In the genomic region with DNA sequence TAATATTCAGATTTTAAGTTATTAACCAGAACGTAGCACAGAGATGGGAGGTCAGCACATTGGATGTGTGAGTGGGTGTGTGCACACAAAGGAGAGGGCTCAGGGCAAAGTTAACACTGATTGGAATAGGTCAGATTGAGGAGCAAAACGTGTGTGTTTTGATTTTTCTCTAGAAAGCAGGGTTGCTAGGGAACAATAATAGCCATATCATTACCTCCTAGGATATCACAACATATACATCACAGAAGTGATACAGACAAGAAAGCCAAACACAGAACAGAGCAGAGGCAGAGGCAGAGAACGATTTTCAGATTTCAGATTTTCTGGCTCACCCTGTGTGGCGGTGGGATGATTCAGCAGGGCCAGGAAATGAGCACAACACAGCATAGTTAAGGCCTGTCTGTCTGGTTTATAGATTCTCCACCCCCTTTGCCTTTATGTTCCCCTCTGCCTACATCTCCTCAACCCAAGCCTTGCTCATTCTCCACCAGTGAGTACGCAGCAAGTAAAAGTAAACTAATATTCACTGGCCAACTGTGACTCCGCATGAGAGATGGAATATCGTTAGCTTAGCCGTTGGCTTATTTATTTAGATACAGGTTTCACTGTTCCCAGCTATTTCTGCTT, we compare ENCODE assay signal across 9 cellular contexts.
DNase-seq lines count a peak whose midpoint lies in the region; ATAC-seq and TF ChIP-seq lines count a peak whose summit lies in the region.
"Had no signal": no experiment of that assay in that cellular context is flagged by ENCODE, and none has a peak within 500 bp of the region (broad histone marks: within the 10 kb centered on the region; RNA-seq: fewer than 3 reads in every experiment).

No MANE protein-coding gene starts in this region.

- CTCF ChIA-PET in RWPE1 (lab: Yijun Ruan, JAX): interaction anchor here (1.0 kb wide), 1 partner anchor 64 kb away, joined by 3 read pairs; no protein-coding TSS in a partner anchor

- no peak overlapping the region for H3K4me3 Mint-ChIP-seq in stimulated activated effector memory CD8-positive, alpha-beta T cell treated with anti-CD3 and anti-CD28 coated beads, Interleukin-12 subunit alpha, Interleukin-12 subunit beta, amount 100 ng/mL, for 72 hours

- TF ChIP-seq CTCF in RWPE1 (conservative IDR thresholded peaks at IDR 0.05; ENCODE audit: low read depth): no peak

- no peaks in the 10 kb centered on the region for H3K9me3 Mint-ChIP-seq in stimulated activated effector memory CD8-positive, alpha-beta T cell treated with anti-CD3 and anti-CD28 coated beads, Interleukin-12 subunit alpha, Interleukin-12 subunit beta, amount 100 ng/mL, for 72 hours

- peaks cover 20% of the 10 kb centered on the region for H3K4me1 Mint-ChIP-seq in stimulated activated effector memory CD8-positive, alpha-beta T cell treated with anti-CD3 and anti-CD28 coated beads, Interleukin-12 subunit alpha, Interleukin-12 subunit beta, amount 100 ng/mL, for 72 hours

- ATAC-seq in stimulated activated effector memory CD8-positive, alpha-beta T cell treated with anti-CD3 and anti-CD28 coated beads, Interleukin-12 subunit alpha, Interleukin-12 subunit beta, amount 100 ng/mL, for 72 hours: peak; percentile 90

- H3K27ac ChIP-seq in RWPE1: peak overlapping the region; percentile 86

- DNase-seq in activated CD4-positive, alpha-beta T cell treated with anti-CD3 and anti-CD28 coated beads for 4 hours: peak; percentile 3 to 8
- no peak for DNase-seq in activated CD4-positive, alpha-beta T cell treated with anti-CD3 and anti-CD28 coated beads, Interleukin-2, amount 50 U/mL, for 1 hour
- DNase-seq in RWPE1 (ENCODE audit: low spot score): peak; percentile 85
- DNase-seq in fibroblast of the conjunctiva (ENCODE audit: low read depth): peak; percentile 52
- no peak for DNase-seq in stimulated activated effector memory CD8-positive, alpha-beta T cell treated with anti-CD3 and anti-CD28 coated beads, Interleukin-12 subunit alpha, Interleukin-12 subunit beta, amount 100 ng/mL, for 72 hours (ENCODE audit: low spot score in 2 of 2)
- DNase-seq in NCI-H524 treated with DMSO at 0.1 percent for 48 hours (lab: John Stamatoyannopoulos, UW): no peak
- DNase-seq in epidermal melanocyte (ENCODE audit: insufficient read length, low spot score): no peak
- DNase-seq in DMS114 treated with DMSO at 0.1 percent for 48 hours (lab: John Stamatoyannopoulos, UW; ENCODE audit: unreplicated experiment): no peak
- DNase-seq: GF-D8 had no signal

- no peaks in the 10 kb centered on the region for H3K36me3 Mint-ChIP-seq in stimulated activated effector memory CD8-positive, alpha-beta T cell treated with anti-CD3 and anti-CD28 coated beads, Interleukin-12 subunit alpha, Interleukin-12 subunit beta, amount 100 ng/mL, for 72 hours

- H3K27ac Mint-ChIP-seq in stimulated activated effector memory CD8-positive, alpha-beta T cell treated with anti-CD3 and anti-CD28 coated beads, Interleukin-12 subunit alpha, Interleukin-12 subunit beta, amount 100 ng/mL, for 72 hours: peak overlapping the region; percentile 7

- POLR2A ChIA-PET in RWPE1 (lab: Yijun Ruan, JAX; ENCODE audit: low non-redundant PET): no interaction called here

Comparison
In these comparisons a context has a peak if more than half of its experiments do, and no peak if none do; other contexts are left out.
1. DNase-seq: peak in activated CD4-positive, alpha-beta T cell treated with anti-CD3 and anti-CD28 coated beads for 4 hours (2 of 2), RWPE1 (single experiment) and fibroblast of the conjunctiva (single experiment); none in activated CD4-positive, alpha-beta T cell treated with anti-CD3 and anti-CD28 coated beads, Interleukin-2, amount 50 U/mL, for 1 hour (single experiment), stimulated activated effector memory CD8-positive, alpha-beta T cell treated with anti-CD3 and anti-CD28 coated beads, Interleukin-12 subunit alpha, Interleukin-12 subunit beta, amount 100 ng/mL, for 72 hours (0 of 2), NCI-H524 treated with DMSO at 0.1 percent for 48 hours (single experiment), epidermal melanocyte (single experiment) and DMS114 treated with DMSO at 0.1 percent for 48 hours (single experiment).